In the genomic region with DNA sequence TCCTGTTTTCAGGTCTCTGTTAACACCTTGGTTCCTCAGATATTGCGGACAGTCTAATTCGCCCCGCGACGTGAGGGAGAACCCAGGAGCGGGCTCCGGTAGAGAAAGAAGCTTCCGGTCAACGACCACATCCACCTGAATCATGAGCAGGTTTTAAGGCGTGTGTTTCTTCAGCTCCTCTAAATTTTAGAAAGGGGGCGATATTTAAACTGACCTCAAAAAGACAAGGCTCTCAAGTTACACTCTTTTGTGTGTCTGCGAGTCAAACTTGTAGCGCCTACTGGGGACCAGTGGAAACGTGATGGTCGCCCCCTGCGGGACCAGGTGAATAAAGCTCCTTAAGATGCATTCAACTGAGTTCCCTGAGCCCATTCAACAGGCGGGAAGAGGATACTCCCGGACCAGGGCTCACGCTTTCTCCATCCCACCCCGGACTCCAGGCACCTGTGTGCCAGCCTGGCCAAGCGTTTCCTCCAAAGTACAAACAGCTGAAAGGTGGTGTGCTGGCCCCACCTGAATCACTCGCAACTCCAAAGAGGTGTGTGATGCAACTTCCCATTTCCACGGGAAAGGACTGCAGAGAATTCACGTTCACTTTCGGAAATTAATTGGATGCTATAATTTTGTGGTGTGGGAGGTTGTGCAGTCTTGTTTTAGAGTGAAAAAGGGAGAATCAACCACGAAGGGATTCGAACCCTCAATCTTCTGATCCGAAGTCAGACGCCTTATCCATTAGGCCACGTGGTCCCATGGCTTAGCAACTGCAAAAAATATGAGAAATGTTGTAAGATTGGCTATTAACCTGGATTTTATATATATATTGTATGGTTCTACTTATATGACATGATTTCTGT, we compare ENCODE assay signal across 1 cellular context.
TF ChIP-seq lines count a peak whose summit lies in the region.

No MANE protein-coding gene starts in this region.

TF ChIP-seq in K562, 482 proteins besides CTCF, POLR2A, EP300 and RAD21 (continued from another document and continues in another):
- TF ChIP-seq ZHX1 (conservative IDR thresholded peaks at IDR 0.05; ENCODE audit: low read length) (no peak), ZNF75A (CRISPR knock-in tag; IDR thresholded peaks at IDR 0.05) (peak; percentile 20; the same call in 1 of the 2 replicates), DNMT1 (IDR thresholded peaks at IDR 0.05) (no peak), ZNF165 (CRISPR knock-in tag; IDR thresholded peaks at IDR 0.05; ENCODE audit: borderline replicate concordance) (no peak), EP400 (IDR thresholded peaks at IDR 0.05) (peak; percentile 89), E4F1 (CRISPR knock-in tag; IDR thresholded peaks at IDR 0.05; ENCODE audit: borderline replicate concordance) (no peak), TCF3 (CRISPR knock-in tag; IDR thresholded peaks at IDR 0.05) (peak; percentile 53), NFYB (IDR thresholded peaks at IDR 0.05; ENCODE audit: extremely low read depth, insufficient read length) (no peak), POLR2B (IDR thresholded peaks at IDR 0.05; ENCODE audit: low read depth, partially characterized antibody) (no peak), ZNF311 (CRISPR knock-in tag; IDR thresholded peaks at IDR 0.05) (peak; percentile 41; the same call in 1 of the 2 replicates), XRCC3 (IDR thresholded peaks at IDR 0.05) (0 out of 2 replicates have a peak, but pooled peaks have one; percentile 60), ELF4 (CRISPR knock-in tag; IDR thresholded peaks at IDR 0.05) (no peak), ZNF384 (IDR thresholded peaks at IDR 0.05; ENCODE audit: low read depth, low read length) (peak; percentile 31; the same call in 1 of the 2 replicates), CHD2 (IDR thresholded peaks at IDR 0.05; ENCODE audit: low read depth, low read length) (no peak), PURB (CRISPR knock-in tag; IDR thresholded peaks at IDR 0.05; ENCODE audit: low read depth) (no peak), KAT8 (IDR thresholded peaks at IDR 0.05; ENCODE audit: low read depth) (no peak), KLF6 (CRISPR knock-in tag; IDR thresholded peaks at IDR 0.05; ENCODE audit: borderline replicate concordance) (no peak), ZNF239 (CRISPR knock-in tag; IDR thresholded peaks at IDR 0.05) (no peak), HDAC3 (IDR thresholded peaks at IDR 0.05; ENCODE audit: borderline replicate concordance, partially characterized antibody) (peak; percentile 69), DMBX1 (CRISPR knock-in tag; IDR thresholded peaks at IDR 0.05; ENCODE audit: borderline replicate concordance) (peak; percentile 66; the same call in 1 of the 2 replicates), SMARCC2 (IDR thresholded peaks at IDR 0.05; ENCODE audit: low read depth) (no peak; the same call in none of the 2 replicates), ZNF444 (CRISPR knock-in tag; IDR thresholded peaks at IDR 0.05) (no peak), ZNF184 (CRISPR knock-in tag; IDR thresholded peaks at IDR 0.05) (no peak), USF1 (CRISPR knock-in tag; IDR thresholded peaks at IDR 0.05) (peak; percentile 90), MXI1 (IDR thresholded peaks at IDR 0.05; ENCODE audit: low read depth, low read length) (0 out of 2 replicates have a peak, but pooled peaks have one; percentile 4), RFX1 (IDR thresholded peaks at IDR 0.05) (peak; percentile 32; the same call in 1 of the 2 replicates), FOXM1 (IDR thresholded peaks at IDR 0.05; ENCODE audit: low read depth) (peak; percentile 79), FOXM1 (CRISPR knock-in tag; IDR thresholded peaks at IDR 0.05; ENCODE audit: low read depth) (no peak), LARP7 (IDR thresholded peaks at IDR 0.05) (no peak), MAFK (IDR thresholded peaks at IDR 0.05; ENCODE audit: low read length) (no peak), ZNF778 (CRISPR knock-in tag; IDR thresholded peaks at IDR 0.05) (no peak), ZNF511 (CRISPR knock-in tag; IDR thresholded peaks at IDR 0.05) (peak; percentile 97), GATA2 (CRISPR knock-in tag; IDR thresholded peaks at IDR 0.05) (0 out of 2 replicates have a peak, but pooled peaks have one; percentile 20), HNRNPH1 (optimal IDR thresholded peaks at IDR 0.05; ENCODE audit: low read depth, low read length) (no peak), NCOA2 (IDR thresholded peaks at IDR 0.05; ENCODE audit: partially characterized antibody in 2 of 2) (peak in 1 of 2 experiments; percentile 87), ASH1L (IDR thresholded peaks at IDR 0.05; ENCODE audit: borderline replicate concordance, low read depth, partially characterized antibody) (no peak), HMGXB4 (CRISPR knock-in tag; IDR thresholded peaks at IDR 0.05) (peak; percentile 96), ZNF24 (IDR thresholded peaks at IDR 0.05) (peak; percentile 73), KLF16 (IDR thresholded peaks at IDR 0.05) (peak; percentile 52), RNF2 (IDR thresholded peaks at IDR 0.05) (peak; percentile 43), PHB (CRISPR knock-in tag; IDR thresholded peaks at IDR 0.05) (no peak), BDP1 (IDR thresholded peaks at IDR 0.05; ENCODE audit: insufficient read depth, insufficient read length) (peak; percentile 56), RBM34 (IDR thresholded peaks at IDR 0.05; ENCODE audit: borderline replicate concordance, insufficient read depth, low read length) (no peak), ATF7 (IDR thresholded peaks at IDR 0.05) (peak; percentile 77)
- TF ChIP-seq, protein P1, sequence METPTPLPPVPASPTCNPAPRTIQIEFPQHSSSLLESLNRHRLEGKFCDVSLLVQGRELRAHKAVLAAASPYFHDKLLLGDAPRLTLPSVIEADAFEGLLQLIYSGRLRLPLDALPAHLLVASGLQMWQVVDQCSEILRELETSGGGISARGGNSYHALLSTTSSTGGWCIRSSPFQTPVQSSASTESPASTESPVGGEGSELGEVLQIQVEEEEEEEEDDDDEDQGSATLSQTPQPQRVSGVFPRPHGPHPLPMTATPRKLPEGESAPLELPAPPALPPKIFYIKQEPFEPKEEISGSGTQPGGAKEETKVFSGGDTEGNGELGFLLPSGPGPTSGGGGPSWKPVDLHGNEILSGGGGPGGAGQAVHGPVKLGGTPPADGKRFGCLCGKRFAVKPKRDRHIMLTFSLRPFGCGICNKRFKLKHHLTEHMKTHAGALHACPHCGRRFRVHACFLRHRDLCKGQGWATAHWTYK (CRISPR knock-in tag; IDR thresholded peaks at IDR 0.05), result peak; percentile 26; the same call in 1 of the 2 replicates
- TF ChIP-seq, protein P2, sequence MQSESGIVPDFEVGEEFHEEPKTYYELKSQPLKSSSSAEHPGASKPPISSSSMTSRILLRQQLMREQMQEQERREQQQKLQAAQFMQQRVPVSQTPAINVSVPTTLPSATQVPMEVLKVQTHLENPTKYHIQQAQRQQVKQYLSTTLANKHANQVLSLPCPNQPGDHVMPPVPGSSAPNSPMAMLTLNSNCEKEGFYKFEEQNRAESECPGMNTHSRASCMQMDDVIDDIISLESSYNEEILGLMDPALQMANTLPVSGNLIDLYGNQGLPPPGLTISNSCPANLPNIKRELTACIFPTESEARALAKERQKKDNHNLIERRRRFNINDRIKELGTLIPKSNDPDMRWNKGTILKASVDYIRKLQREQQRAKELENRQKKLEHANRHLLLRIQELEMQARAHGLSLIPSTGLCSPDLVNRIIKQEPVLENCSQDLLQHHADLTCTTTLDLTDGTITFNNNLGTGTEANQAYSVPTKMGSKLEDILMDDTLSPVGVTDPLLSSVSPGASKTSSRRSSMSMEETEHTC (IDR thresholded peaks at IDR 0.05), result no peak
- TF ChIP-seq, protein P3, sequence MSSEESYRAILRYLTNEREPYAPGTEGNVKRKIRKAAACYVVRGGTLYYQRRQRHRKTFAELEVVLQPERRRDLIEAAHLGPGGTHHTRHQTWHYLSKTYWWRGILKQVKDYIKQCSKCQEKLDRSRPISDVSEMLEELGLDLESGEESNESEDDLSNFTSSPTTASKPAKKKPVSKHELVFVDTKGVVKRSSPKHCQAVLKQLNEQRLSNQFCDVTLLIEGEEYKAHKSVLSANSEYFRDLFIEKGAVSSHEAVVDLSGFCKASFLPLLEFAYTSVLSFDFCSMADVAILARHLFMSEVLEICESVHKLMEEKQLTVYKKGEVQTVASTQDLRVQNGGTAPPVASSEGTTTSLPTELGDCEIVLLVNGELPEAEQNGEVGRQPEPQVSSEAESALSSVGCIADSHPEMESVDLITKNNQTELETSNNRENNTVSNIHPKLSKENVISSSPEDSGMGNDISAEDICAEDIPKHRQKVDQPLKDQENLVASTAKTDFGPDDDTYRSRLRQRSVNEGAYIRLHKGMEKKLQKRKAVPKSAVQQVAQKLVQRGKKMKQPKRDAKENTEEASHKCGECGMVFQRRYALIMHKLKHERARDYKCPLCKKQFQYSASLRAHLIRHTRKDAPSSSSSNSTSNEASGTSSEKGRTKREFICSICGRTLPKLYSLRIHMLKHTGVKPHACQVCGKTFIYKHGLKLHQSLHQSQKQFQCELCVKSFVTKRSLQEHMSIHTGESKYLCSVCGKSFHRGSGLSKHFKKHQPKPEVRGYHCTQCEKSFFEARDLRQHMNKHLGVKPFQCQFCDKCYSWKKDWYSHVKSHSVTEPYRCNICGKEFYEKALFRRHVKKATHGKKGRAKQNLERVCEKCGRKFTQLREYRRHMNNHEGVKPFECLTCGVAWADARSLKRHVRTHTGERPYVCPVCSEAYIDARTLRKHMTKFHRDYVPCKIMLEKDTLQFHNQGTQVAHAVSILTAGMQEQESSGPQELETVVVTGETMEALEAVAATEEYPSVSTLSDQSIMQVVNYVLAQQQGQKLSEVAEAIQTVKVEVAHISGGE (CRISPR knock-in tag; IDR thresholded peaks at IDR 0.05), result peak in 1 of 3 experiments; percentile 78; a peak in 2 of 6 replicates
- TF ChIP-seq, protein P4, sequence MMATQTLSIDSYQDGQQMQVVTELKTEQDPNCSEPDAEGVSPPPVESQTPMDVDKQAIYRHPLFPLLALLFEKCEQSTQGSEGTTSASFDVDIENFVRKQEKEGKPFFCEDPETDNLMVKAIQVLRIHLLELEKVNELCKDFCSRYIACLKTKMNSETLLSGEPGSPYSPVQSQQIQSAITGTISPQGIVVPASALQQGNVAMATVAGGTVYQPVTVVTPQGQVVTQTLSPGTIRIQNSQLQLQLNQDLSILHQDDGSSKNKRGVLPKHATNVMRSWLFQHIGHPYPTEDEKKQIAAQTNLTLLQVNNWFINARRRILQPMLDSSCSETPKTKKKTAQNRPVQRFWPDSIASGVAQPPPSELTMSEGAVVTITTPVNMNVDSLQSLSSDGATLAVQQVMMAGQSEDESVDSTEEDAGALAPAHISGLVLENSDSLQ (IDR thresholded peaks at IDR 0.05), result no peak
